Comparison of ENCODE assay signal across 6 cellular contexts in genomic region chr22:24553597-24554315, GRCh38. TPM values are rescaled to one million over a fixed set of nuclear protein-coding genes. Genes with fewer than 3 reads are reported as not detected.
DNase-seq lines count a peak whose midpoint lies in the region; ATAC-seq and TF ChIP-seq lines count a peak whose summit lies in the region.

No MANE protein-coding gene starts in this region.

- no peak overlapping the region; the same call in 1 of the 2 replicates for H2AFZ ChIP-seq in PC-3 (ENCODE audit: low read length)

- no peak for TF ChIP-seq CTCF in PC-3 (conservative IDR thresholded peaks at IDR 0.05; ENCODE audit: low read depth, low read length)
- no peak for TF ChIP-seq CTCF in cardiac muscle cell (IDR thresholded peaks at IDR 0.05; ENCODE audit: low read depth, low read length)
- no peak for TF ChIP-seq CTCF in tibial artery (IDR thresholded peaks at IDR 0.05)

- H3K4me1 ChIP-seq in BLaER1 treated with 17β-estradiol and CSF1 and Interleukin-3, amounts not matched to agents 10 nM and 100 nM, result peaks cover 56 to 77% (median 64%) of the 10 kb centered on the region in 10 experiments
- H3K4me1 ChIP-seq in PC-3 (ENCODE audit: insufficient read depth, low read length) (peaks cover 17% of the 10 kb centered on the region), cardiac muscle cell (ENCODE audit: low read depth) (peaks cover 19% of the 10 kb centered on the region), tibial artery (peaks cover 0 to 46% (median 36%) of the 10 kb centered on the region in 4 donors)

- BruUV-seq in PC-3 (replicated peaks; lab: Mats Ljungman, UMichigan), result no TSS peak

- intact Hi-C loops in PC-3 (cut with micrococcal nuclease) (no loop called here), tibial artery (cut with DNase I; ENCODE audit: low total_unique reads) (no loop called here)

- peaks cover 52 to 89% (median 81%) of the 10 kb centered on the region in 11 experiments; a peak in 21 of 22 replicates for H4K20me1 ChIP-seq in BLaER1 treated with 17β-estradiol and CSF1 and Interleukin-3, amounts not matched to agents 10 nM and 100 nM
- H4K20me1 ChIP-seq in PC-3 (ENCODE audit: low read length), result peaks cover 11% of the 10 kb centered on the region; the same call in 1 of the 2 replicates

- no peaks in the 10 kb centered on the region for H3K9me3 ChIP-seq in BLaER1 treated with 17β-estradiol and CSF1 and Interleukin-3, amounts not matched to agents 10 nM and 100 nM (replicated peaks in 1 of 11)
- H3K9me3 ChIP-seq in PC-3 (ENCODE audit: low read length) (no peaks in the 10 kb centered on the region), cardiac muscle cell (ENCODE audit: low read depth) (no peaks in the 10 kb centered on the region), tibial artery (no peaks in the 10 kb centered on the region)

- H3K9ac ChIP-seq in BLaER1 treated with 17β-estradiol and CSF1 and Interleukin-3, amounts not matched to agents 10 nM and 100 nM, result peak overlapping the region; percentile 89 to 99 (median 98)
- peak overlapping the region; percentile 98 for H3K9ac ChIP-seq in PC-3 (ENCODE audit: low read length)

- no peaks in the 10 kb centered on the region for H3F3A ChIP-seq in PC-3 (ENCODE audit: low read length, unreplicated experiment)

- CTCF ChIA-PET in PC-3 (lab: Charles Lee), result no interaction called here

- POLR2A ChIA-PET in PC-3 (lab: Charles Lee; ENCODE audit: unreplicated experiment), result no interaction called here

- H3K36me3 ChIP-seq in BLaER1 treated with 17β-estradiol and CSF1 and Interleukin-3, amounts not matched to agents 10 nM and 100 nM, result peaks cover 35 to 58% (median 53%) of the 10 kb centered on the region in 11 experiments
- peaks cover 15% of the 10 kb centered on the region for H3K36me3 ChIP-seq in PC-3 (ENCODE audit: low read depth, low read length)
- peaks cover 8% of the 10 kb centered on the region for H3K36me3 ChIP-seq in cardiac muscle cell
- H3K36me3 ChIP-seq in tibial artery, result peaks cover 12 to 32% (median 14%) of the 10 kb centered on the region in 3 donors

- H3K27ac ChIP-seq in BLaER1 treated with 17β-estradiol and CSF1 and Interleukin-3, amounts not matched to agents 10 nM and 100 nM, result peak overlapping the region; percentile 90 to 98 (median 96); a peak in 21 of 22 replicates
- H3K27ac ChIP-seq in PC-3 (ENCODE audit: low read length) (no peak overlapping the region), cardiac muscle cell (peak overlapping the region; percentile 84), tibial artery (peak overlapping the region; percentile 93 to 99)

- DNase-seq in PC-3 (no peak), cardiac muscle cell (ENCODE audit: low read depth in 1 of 2, low spot score in 1 of 2) (no peak), tibial artery (peak in 1 of 2 donors; percentile 26), NCI-H524 treated with DMSO at 0.1 percent for 48 hours (lab: John Stamatoyannopoulos, UW) (no peak)

- ATAC-seq in PC-3 (no peak), HG02870 (IDR thresholded peaks at IDR 0.05; ENCODE audit: unreplicated experiment) (no peak)

- no peaks in the 10 kb centered on the region for H3K9me2 ChIP-seq in PC-3 (replicated peaks; ENCODE audit: low read length)

- peak overlapping the region; percentile 92 to 100 (median 98) for H3K4me2 ChIP-seq in BLaER1 treated with 17β-estradiol and CSF1 and Interleukin-3, amounts not matched to agents 10 nM and 100 nM
- H3K4me2 ChIP-seq in PC-3 (ENCODE audit: low read length), result peak overlapping the region; percentile 81

- no peaks in the 10 kb centered on the region for H3K27me3 ChIP-seq in BLaER1 treated with 17β-estradiol and CSF1 and Interleukin-3, amounts not matched to agents 10 nM and 100 nM
- H3K27me3 ChIP-seq in PC-3 (ENCODE audit: low read length) (no peaks in the 10 kb centered on the region), cardiac muscle cell (no peaks in the 10 kb centered on the region), tibial artery (no peaks in the 10 kb centered on the region)

- peaks cover 74% of the 10 kb centered on the region for H3K79me2 ChIP-seq in PC-3 (ENCODE audit: low read length)

- peak overlapping the region; percentile 86 to 99 (median 98) for H3K4me3 ChIP-seq in BLaER1 treated with 17β-estradiol and CSF1 and Interleukin-3, amounts not matched to agents 10 nM and 100 nM
- H3K4me3 ChIP-seq in PC-3 (ENCODE audit: low read length), result peak overlapping the region; percentile 88
- H3K4me3 ChIP-seq in cardiac muscle cell, result peak overlapping the region; percentile 84
- peak overlapping the region; percentile 89 to 97 for H3K4me3 ChIP-seq in tibial artery

RNA-seq across cellular contexts. Expression of gene GUCD1, which starts 1.2 kb away (rescaled TPM):
- total RNA-seq in PC-3 (2014; rRNA removed), result 63.5 and 65.8 TPM in 2 replicates
- 73.9 and 106 TPM in 2 replicates for total RNA-seq in cardiac muscle cell
- polyA plus RNA-seq in cardiac muscle cell, result 68.8 and 69.8 TPM in 2 replicates

RNA-seq across cellular contexts. Expression of gene SNRPD3, which starts 2.0 kb away (rescaled TPM):
- 175 and 270 TPM in 2 replicates for total RNA-seq in PC-3 (2014; rRNA removed)
- total RNA-seq in cardiac muscle cell, result 222 and 290 TPM in 2 replicates
- 119 and 125 TPM in 2 replicates for polyA plus RNA-seq in cardiac muscle cell

RNA-seq across cellular contexts. Expression of gene LRRC75B, which starts 39.1 kb away (rescaled TPM):
- total RNA-seq in PC-3 (2014; rRNA removed), result 4.5 and 7.7 TPM in 2 replicates
- total RNA-seq in cardiac muscle cell, result 33.0 and 42.4 TPM in 2 replicates
- 48.4 and 58.5 TPM in 2 replicates for polyA plus RNA-seq in cardiac muscle cell

RNA-seq across cellular contexts. Expression of gene GGT1, which starts 49.2 kb away (rescaled TPM):
- 2.2 and 3.7 TPM in 2 replicates for total RNA-seq in PC-3 (2014; rRNA removed)
- 12.0 and 20.4 TPM in 2 replicates for total RNA-seq in cardiac muscle cell
- polyA plus RNA-seq in cardiac muscle cell, result 17.2 and 24.1 TPM in 2 replicates

RNA-seq across cellular contexts. Expression of gene UPB1, which starts 58.6 kb away (rescaled TPM):
- 0.29 TPM in 1 of 2 replicates, not detected in the other for total RNA-seq in PC-3 (2014; rRNA removed)
- 0.99 and 1.6 TPM in 2 replicates for total RNA-seq in cardiac muscle cell
- polyA plus RNA-seq in cardiac muscle cell, result 1.8 and 4.0 TPM in 2 replicates
